In the genomic region with DNA sequence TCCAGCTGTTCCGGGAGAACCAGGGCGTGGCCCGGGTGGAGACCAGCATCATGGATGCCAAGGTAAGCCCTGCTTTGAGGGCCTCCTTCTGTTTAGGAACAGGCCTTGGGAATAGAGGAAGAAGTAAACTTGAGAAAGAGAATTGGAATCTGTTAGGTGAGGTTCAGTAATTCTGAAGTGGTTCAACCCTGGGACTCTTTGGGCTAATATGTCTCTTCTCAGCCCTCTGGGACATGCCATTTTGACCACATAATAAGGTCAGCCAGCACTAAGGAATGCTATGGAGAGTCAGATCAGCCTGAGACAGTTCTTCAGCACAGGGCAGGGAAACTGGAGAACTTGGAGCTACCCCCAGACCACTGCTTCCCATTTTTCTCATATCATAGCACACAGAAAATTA, we compare ENCODE assay signal across 17 cellular contexts.
DNase-seq lines count a peak whose midpoint lies in the region; ATAC-seq and TF ChIP-seq lines count a peak whose summit lies in the region.
"Had no signal": no experiment of that assay in that cellular context is flagged by ENCODE, and none has a peak within 500 bp of the region (broad histone marks: within the 10 kb centered on the region; RNA-seq: fewer than 3 reads in every experiment).

No MANE protein-coding gene starts in this region.

- H3K36me3 Mint-ChIP-seq in neural progenitor cell, result peaks cover 3% of the 10 kb centered on the region

- DNase-seq in AG08395 (ENCODE audit: low spot score) (peak; percentile 27), neural progenitor cell (ENCODE audit: low spot score) (no peak), AG08396 (ENCODE audit: low spot score) (no peak)
- DNase-seq: 8988T, HCEC 1CT, NCI-H1105, NCI-H1694 treated with DMSO at 0.1 percent for 48 hours, NCI-H2107, NCI-H226, NCI-H526 treated with DMSO at 0.1 percent for 48 hours, SIG-M5 had no signal

- H3K9ac ChIP-seq in HUES6 (ENCODE audit: low read length) (peak overlapping the region; percentile 61), neural progenitor cell (no peak overlapping the region)

- H3K27me3 ChIP-seq in HUES6 (ENCODE audit: control insufficient read depth, insufficient read depth, low read length), result no peaks in the 10 kb centered on the region; the same call in 1 of the 2 replicates
- H3K27me3 ChIP-seq in neural progenitor cell, result no peaks in the 10 kb centered on the region

- H3K36me3 ChIP-seq in HUES6 (ENCODE audit: control insufficient read depth, insufficient read depth, low read length), result no peaks in the 10 kb centered on the region
- H3K36me3 ChIP-seq in neural progenitor cell, result no peaks in the 10 kb centered on the region

- no peak for TF ChIP-seq CTCF in neural progenitor cell (IDR thresholded peaks at IDR 0.05)

- no peak overlapping the region for H2AFZ ChIP-seq in neural progenitor cell (replicated peaks)

- H3K27ac ChIP-seq in HUES6 (ENCODE audit: low read depth, low read length), result peak overlapping the region; percentile 47
- no peak overlapping the region for H3K27ac ChIP-seq in neural progenitor cell
- H3K27ac ChIP-seq: C4-2B had no signal

- peak overlapping the region; percentile 64 for H3K27ac Mint-ChIP-seq in neural progenitor cell

- H3K79me2 ChIP-seq in neural progenitor cell (ENCODE audit: low read depth), result no peaks in the 10 kb centered on the region

- H3K4me1 Mint-ChIP-seq in neural progenitor cell, result peaks cover 42% of the 10 kb centered on the region

- no peak overlapping the region for H3K4me3 Mint-ChIP-seq in neural progenitor cell

- peaks cover 17% of the 10 kb centered on the region for H3F3A ChIP-seq in neural progenitor cell (ENCODE audit: low read depth)

- no peaks in the 10 kb centered on the region for H3K27me3 Mint-ChIP-seq in neural progenitor cell (ENCODE audit: insufficient read depth, low read depth)

- H3K4me1 ChIP-seq in HUES6 (ENCODE audit: control insufficient read depth, insufficient read depth, low read length) (peaks cover 71% of the 10 kb centered on the region), neural progenitor cell (peaks cover 31% of the 10 kb centered on the region)

- peak; percentile 37 for ATAC-seq in esophagus mucosa
- ATAC-seq in GM21515 (IDR thresholded peaks at IDR 0.05; ENCODE audit: unreplicated experiment), result no peak
- no peak for ATAC-seq in HG03280 (IDR thresholded peaks at IDR 0.05; ENCODE audit: unreplicated experiment)
- ATAC-seq in GM19351 (IDR thresholded peaks at IDR 0.05; ENCODE audit: unreplicated experiment), result no peak

- no peaks in the 10 kb centered on the region for H3K9me3 ChIP-seq in HUES6 (ENCODE audit: control insufficient read depth, insufficient read depth, low read depth, low read length)
- H3K9me3 ChIP-seq in neural progenitor cell (ENCODE audit: low read depth), result no peaks in the 10 kb centered on the region

- no peak overlapping the region for H3K4me2 ChIP-seq in neural progenitor cell

- no peaks in the 10 kb centered on the region for H3K9me3 Mint-ChIP-seq in neural progenitor cell

- H4K20me1 ChIP-seq in neural progenitor cell (ENCODE audit: low read depth), result no peaks in the 10 kb centered on the region

- H3K4me3 ChIP-seq in HUES6 (ENCODE audit: low read depth, low read length), result peak overlapping the region; percentile 22; the same call in 1 of the 2 replicates
- no peak overlapping the region for H3K4me3 ChIP-seq in neural progenitor cell
